14 cellular contexts compared by ENCODE assay signal in genomic region chr15:55649058-55649423, GRCh38.
A peak's percentile ranks its signal among the peaks of the same experiment; 100 is the strongest.
DNase-seq lines count a peak whose midpoint lies in the region; ATAC-seq and TF ChIP-seq lines count a peak whose summit lies in the region.
"Had no signal": no experiment of that assay in that cellular context is flagged by ENCODE, and none has a peak within 500 bp of the region (broad histone marks: within the 10 kb centered on the region; RNA-seq: fewer than 3 reads in every experiment).

No MANE protein-coding gene starts in this region.

- intact Hi-C loops in body of pancreas (cut with DNase I) = no loop called here

- DNase-seq in ACHN = peak; percentile 73
- DNase-seq in HFF-Myc (ENCODE audit: extremely low read depth, low read depth) = peak; percentile 16
- peak; percentile 45 for DNase-seq in amniotic epithelial cell (ENCODE audit: low read depth)
- DNase-seq in foreskin fibroblast = peak; percentile 47 to 73
- no peak for DNase-seq in RPMI8226
- no peak for DNase-seq in body of pancreas
- DNase-seq in HEK293T (ENCODE audit: extremely low spot score) = no peak
- DNase-seq: activated naive CD8-positive, alpha-beta T cell treated with anti-CD3 and anti-CD28 coated beads, Interleukin-2, amount 50 U/mL, for 24 hours had no signal

- no peak for TF ChIP-seq POLR2A in body of pancreas (IDR thresholded peaks at IDR 0.05)

- POLR2A ChIA-PET in HEK293T (lab: Yijun Ruan, JAX) = no interaction called here

- WGBS in body of pancreas, 2 donors = 43 to 50% methylated on average over 1 of the region's 1 CpG

- H3K9me3 ChIP-seq in body of pancreas = no peaks in the 10 kb centered on the region
- H3K9me3 ChIP-seq: Caco-2, colonic mucosa, pancreas had no signal

- H3K27ac ChIP-seq in body of pancreas = no peak overlapping the region
- H3K27ac ChIP-seq: colonic mucosa, epithelial cell of prostate, pancreas had no signal

- no peaks in the 10 kb centered on the region for H3K4me1 ChIP-seq in body of pancreas
- H3K4me1 ChIP-seq: Caco-2, colonic mucosa, pancreas had no signal

- H3K36me3 ChIP-seq in body of pancreas (replicated peaks in 1 of 2; ENCODE audit: insufficient read depth in 1 of 2, low read depth in 2 of 2) = no peaks in the 10 kb centered on the region
- H3K36me3 ChIP-seq: colonic mucosa, pancreas had no signal

- TF ChIP-seq CTCF in HFF-Myc (IDR thresholded peaks at IDR 0.05; ENCODE audit: low read depth, low read length, missing control alignments) = no peak
- no peak for TF ChIP-seq CTCF in foreskin fibroblast (IDR thresholded peaks at IDR 0.05; ENCODE audit: low read depth, low read length)
- no peak for TF ChIP-seq CTCF in body of pancreas (IDR thresholded peaks at IDR 0.05)

- H3K4me3 ChIP-seq in HFF-Myc (replicated peaks; ENCODE audit: low read depth, low read length) (no peak overlapping the region), foreskin fibroblast (ENCODE audit: low read depth in 1 of 2, low read length in 2 of 2) (no peak overlapping the region), body of pancreas (no peak overlapping the region)
- H3K4me3 ChIP-seq: colonic mucosa, pancreas had no signal

- no peaks in the 10 kb centered on the region for H3K27me3 ChIP-seq in body of pancreas
- H3K27me3 ChIP-seq: colonic mucosa, pancreas had no signal

- in situ Hi-C loops in ACHN (cut with HindIII; ENCODE audit: low pct_ligation_motif_present, low pct_unique_long_range_greater_than_20kb, low sequenced_read_pairs) = no loop called here

- ATAC-seq in body of pancreas (no peak), HG03565 (IDR thresholded peaks at IDR 0.05; ENCODE audit: unreplicated experiment) (no peak)
- ATAC-seq: activated naive CD8-positive, alpha-beta T cell treated with anti-CD3 and anti-CD28 coated beads, Interleukin-2, amount 50 U/mL, for 24 hours; stimulated activated memory B cell treated with anti-CD40 and anti-IgM and Interleukin-4, amounts not matched to agents 10 μg/mL and 1 μg/mL and 100 μg/mL, for 72 hours had no signal

- CTCF ChIA-PET in HEK293T (lab: Yijun Ruan, JAX) = interaction anchor here (0.6 to 1.5 kb wide), 7 partner anchors 10 to 267 kb away, joined by 3 to 5 read pairs (median 3); no protein-coding TSS in a partner anchor

TF ChIP-seq in HEK293T, 16 proteins besides CTCF, POLR2A, EP300 and RAD21:
- TF ChIP-seq L3MBTL2 (conservative IDR thresholded peaks at IDR 0.05) (no peak), FOXM1 (IDR thresholded peaks at IDR 0.05; ENCODE audit: borderline replicate concordance) (no peak), PKNOX1 (IDR thresholded peaks at IDR 0.05) (no peak), CTBP1 (IDR thresholded peaks at IDR 0.05; ENCODE audit: borderline replicate concordance) (no peak), FOXK2 (IDR thresholded peaks at IDR 0.05) (no peak), SUZ12 (IDR thresholded peaks at IDR 0.05) (no peak), NFRKB (IDR thresholded peaks at IDR 0.05) (no peak), BHLHE40 (IDR thresholded peaks at IDR 0.05; ENCODE audit: borderline replicate concordance) (no peak)
TF ChIP-seq in HEK293T: peak in this region for 0.

Comparison
In these comparisons a context has a peak if more than half of its experiments do, and no peak if none do; other contexts are left out.
1. DNase-seq: peak in ACHN (single experiment), HFF-Myc (single experiment), amniotic epithelial cell (single experiment) and foreskin fibroblast (2 of 2); none in RPMI8226 (single experiment), body of pancreas (0 of 4) and HEK293T (single experiment).